13 cellular contexts compared by ENCODE assay signal in genomic region chr1:160639652-160640051, GRCh38. TPM values are rescaled to one million over a fixed set of nuclear protein-coding genes. Genes with fewer than 3 reads are reported as not detected.
DNase-seq lines count a peak whose midpoint lies in the region; ATAC-seq and TF ChIP-seq lines count a peak whose summit lies in the region.
"Had no signal": no experiment of that assay in that cellular context is flagged by ENCODE, and none has a peak within 500 bp of the region (broad histone marks: within the 10 kb centered on the region; RNA-seq: fewer than 3 reads in every experiment).

No MANE protein-coding gene starts in this region.

- H3K36me3 ChIP-seq in ovary (no peaks in the 10 kb centered on the region), psoas muscle (ENCODE audit: insufficient read depth in 1 of 2, low read depth in 1 of 2) (no peaks in the 10 kb centered on the region)
- H3K36me3 ChIP-seq: pancreas, tibial artery, WERI-Rb-1 had no signal

- H3K27me3 ChIP-seq in ovary = no peaks in the 10 kb centered on the region
- H3K27me3 ChIP-seq in psoas muscle (ENCODE audit: insufficient read depth in 3 of 3, low read length in 2 of 3) = no peaks in the 10 kb centered on the region
- H3K27me3 ChIP-seq: pancreas, tibial artery had no signal

- H3K4me3 ChIP-seq in ovary (no peak overlapping the region), psoas muscle (no peak overlapping the region)
- H3K4me3 ChIP-seq: pancreas, tibial artery had no signal

- H3K36me3 Mint-ChIP-seq in activated CD4-positive, alpha-beta T cell treated with anti-CD3 and anti-CD28 coated beads for 36 hours (ENCODE audit: low read depth) = peaks cover 88% of the 10 kb centered on the region
- peaks cover 85% of the 10 kb centered on the region for H3K36me3 Mint-ChIP-seq in activated naive CD8-positive, alpha-beta T cell treated with anti-CD3 and anti-CD28 coated beads, Interleukin-2, amount 50 U/mL, for 24 hours (ENCODE audit: low read depth)
- peaks cover 0 to 19% (median 6%) of the 10 kb centered on the region in 3 donors for H3K36me3 Mint-ChIP-seq in naive thymus-derived CD8-positive, alpha-beta T cell
- H3K36me3 Mint-ChIP-seq in WTC11 = no peaks in the 10 kb centered on the region

- TF ChIP-seq EP300 in ovary (IDR thresholded peaks at IDR 0.05) = no peak

- POLR2A ChIA-PET in activated CD4-positive, alpha-beta T cell treated with anti-CD3 and anti-CD28 coated beads for 36 hours (lab: Charles Lee) = interaction anchor here (0.6 to 1.9 kb wide), 6 partner anchors 10 to 68 kb away, joined by 3 to 21 read pairs (median 6); no protein-coding TSS in a partner anchor
- POLR2A ChIA-PET in naive thymus-derived CD8-positive, alpha-beta T cell (lab: Charles Lee) = interaction anchor here (0.6 to 2.2 kb wide), 10 partner anchors 10 to 458 kb away, joined by 3 to 8 read pairs (median 4); partner anchors contain the start of gene CD48
- POLR2A ChIA-PET in WTC11 (lab: Charles Lee) = no interaction called here

- DNase-seq in activated CD4-positive, alpha-beta T cell treated with anti-CD3 and anti-CD28 coated beads for 36 hours = peak; percentile 38
- DNase-seq in activated CD4-positive, alpha-beta T cell treated with anti-CD3 and anti-CD28 coated beads, Interleukin-2, amount 50 U/mL, for 1 hour = no peak
- DNase-seq in HT1080 (ENCODE audit: low read depth) (peak; percentile 20), ovary (no peak), WTC11 (ENCODE audit: low spot score) (no peak), psoas muscle (no peak)
- DNase-seq in activated naive CD8-positive, alpha-beta T cell treated with anti-CD3 and anti-CD28 coated beads, Interleukin-2, amount 50 U/mL, for 24 hours = peak; percentile 44
- no peak for DNase-seq in naive thymus-derived CD8-positive, alpha-beta T cell
- DNase-seq: NCI-H1436 treated with DMSO at 0.1 percent for 48 hours; pancreas; stimulated activated CD4-positive, alpha-beta T cell treated with anti-CD3 and anti-CD28 coated beads, Interleukin-4, amount 100 ng/mL, for 4 hours; tibial artery; WERI-Rb-1 had no signal

- no peak for TF ChIP-seq CTCF in ovary (IDR thresholded peaks at IDR 0.05)
- no peak for TF ChIP-seq CTCF in WTC11 (IDR thresholded peaks at IDR 0.05)
- TF ChIP-seq CTCF in psoas muscle (IDR thresholded peaks at IDR 0.05) = no peak

- intact Hi-C loops in activated CD4-positive, alpha-beta T cell treated with anti-CD3 and anti-CD28 coated beads for 36 hours (cut with DNase I, micrococcal nuclease) = loop anchor here (1.0 to 5.0 kb wide), 4 partner anchors 16 to 1627 kb away; partner anchors contain the start of gene LY9 (in 1 of the 2)
- intact Hi-C loops in ovary (cut with DNase I) = no loop called here
- intact Hi-C loops in psoas muscle (cut with DNase I) = no loop called here

- peaks cover 84% of the 10 kb centered on the region for H3K4me1 Mint-ChIP-seq in activated CD4-positive, alpha-beta T cell treated with anti-CD3 and anti-CD28 coated beads for 36 hours
- peaks cover 89% of the 10 kb centered on the region for H3K4me1 Mint-ChIP-seq in activated naive CD8-positive, alpha-beta T cell treated with anti-CD3 and anti-CD28 coated beads, Interleukin-2, amount 50 U/mL, for 24 hours
- H3K4me1 Mint-ChIP-seq in naive thymus-derived CD8-positive, alpha-beta T cell = peaks cover 43 to 97% (median 88%) of the 10 kb centered on the region in 4 donors
- peaks cover 23% of the 10 kb centered on the region for H3K4me1 Mint-ChIP-seq in WTC11

- CTCF ChIA-PET in activated CD4-positive, alpha-beta T cell treated with anti-CD3 and anti-CD28 coated beads for 36 hours (lab: Charles Lee) = interaction anchor here (0.5 to 2.1 kb wide), 13 partner anchors 12 to 551 kb away, joined by 3 to 16 read pairs (median 3); partner anchors contain the start of gene LY9
- CTCF ChIA-PET in WTC11 (lab: Charles Lee) = no interaction called here

- no peak for TF ChIP-seq POLR2A in ovary (IDR thresholded peaks at IDR 0.05)

- H3K9me3 ChIP-seq in ovary = no peaks in the 10 kb centered on the region
- no peaks in the 10 kb centered on the region for H3K9me3 ChIP-seq in psoas muscle
- H3K9me3 ChIP-seq: pancreas, tibial artery had no signal

- H3K4me1 ChIP-seq in ovary (ENCODE audit: insufficient read depth) (no peaks in the 10 kb centered on the region), psoas muscle (no peaks in the 10 kb centered on the region)
- H3K4me1 ChIP-seq: tibial artery had no signal

- peak overlapping the region; percentile 95 for H3K27ac Mint-ChIP-seq in activated CD4-positive, alpha-beta T cell treated with anti-CD3 and anti-CD28 coated beads for 36 hours
- peak overlapping the region; percentile 95 for H3K27ac Mint-ChIP-seq in activated naive CD8-positive, alpha-beta T cell treated with anti-CD3 and anti-CD28 coated beads, Interleukin-2, amount 50 U/mL, for 24 hours
- H3K27ac Mint-ChIP-seq in naive thymus-derived CD8-positive, alpha-beta T cell = peak overlapping the region; percentile 89 to 98 (median 94)
- H3K27ac Mint-ChIP-seq in WTC11 = no peak overlapping the region

- WGBS in ovary, 3 donors = 16 to 39% (median 37%) methylated on average over 3 of the region's 3 CpGs
- WGBS in psoas muscle, 3 donors = 27 to 40% (median 33%) methylated on average over 3 of the region's 3 CpGs

- no peaks in the 10 kb centered on the region for H3K9me3 Mint-ChIP-seq in activated CD4-positive, alpha-beta T cell treated with anti-CD3 and anti-CD28 coated beads for 36 hours (ENCODE audit: low read depth)
- no peaks in the 10 kb centered on the region for H3K9me3 Mint-ChIP-seq in activated naive CD8-positive, alpha-beta T cell treated with anti-CD3 and anti-CD28 coated beads, Interleukin-2, amount 50 U/mL, for 24 hours
- H3K9me3 Mint-ChIP-seq in naive thymus-derived CD8-positive, alpha-beta T cell = no peaks in the 10 kb centered on the region
- no peaks in the 10 kb centered on the region for H3K9me3 Mint-ChIP-seq in WTC11

- H3K4me3 Mint-ChIP-seq in activated CD4-positive, alpha-beta T cell treated with anti-CD3 and anti-CD28 coated beads for 36 hours = peak overlapping the region; percentile 67
- peak overlapping the region; percentile 77 for H3K4me3 Mint-ChIP-seq in activated naive CD8-positive, alpha-beta T cell treated with anti-CD3 and anti-CD28 coated beads, Interleukin-2, amount 50 U/mL, for 24 hours
- H3K4me3 Mint-ChIP-seq in naive thymus-derived CD8-positive, alpha-beta T cell = peak overlapping the region; percentile 21 to 82 (median 76)
- no peak overlapping the region for H3K4me3 Mint-ChIP-seq in WTC11

- H3K27ac ChIP-seq in ovary = no peak overlapping the region
- H3K27ac ChIP-seq in psoas muscle = no peak overlapping the region
- H3K27ac ChIP-seq: pancreas, tibial artery, WERI-Rb-1 had no signal

- no peaks in the 10 kb centered on the region for H3K27me3 Mint-ChIP-seq in activated CD4-positive, alpha-beta T cell treated with anti-CD3 and anti-CD28 coated beads for 36 hours
- no peaks in the 10 kb centered on the region for H3K27me3 Mint-ChIP-seq in activated naive CD8-positive, alpha-beta T cell treated with anti-CD3 and anti-CD28 coated beads, Interleukin-2, amount 50 U/mL, for 24 hours
- H3K27me3 Mint-ChIP-seq in naive thymus-derived CD8-positive, alpha-beta T cell = no peaks in the 10 kb centered on the region
- H3K27me3 Mint-ChIP-seq in WTC11 (ENCODE audit: low read depth) = peaks cover 19% of the 10 kb centered on the region

- no peak for ATAC-seq in activated CD4-positive, alpha-beta T cell treated with anti-CD3 and anti-CD28 coated beads for 36 hours
- ATAC-seq in activated naive CD8-positive, alpha-beta T cell treated with anti-CD3 and anti-CD28 coated beads, Interleukin-2, amount 50 U/mL, for 24 hours = no peak
- no peak for ATAC-seq in naive thymus-derived CD8-positive, alpha-beta T cell
- ATAC-seq in WTC11 (no peak), psoas muscle (no peak)

TF ChIP-seq in WTC11, 78 proteins besides CTCF, POLR2A, EP300 and RAD21 (continues in another document):
- TF ChIP-seq GABPB1 (CRISPR knock-in tag; IDR thresholded peaks at IDR 0.05) (no peak), FOXP1 (CRISPR knock-in tag; IDR thresholded peaks at IDR 0.05; ENCODE audit: borderline replicate concordance) (no peak), ZNF219 (CRISPR knock-in tag; IDR thresholded peaks at IDR 0.05; ENCODE audit: borderline replicate concordance) (no peak), TEAD4 (CRISPR knock-in tag; IDR thresholded peaks at IDR 0.05) (no peak)
- TF ChIP-seq, protein P1, sequence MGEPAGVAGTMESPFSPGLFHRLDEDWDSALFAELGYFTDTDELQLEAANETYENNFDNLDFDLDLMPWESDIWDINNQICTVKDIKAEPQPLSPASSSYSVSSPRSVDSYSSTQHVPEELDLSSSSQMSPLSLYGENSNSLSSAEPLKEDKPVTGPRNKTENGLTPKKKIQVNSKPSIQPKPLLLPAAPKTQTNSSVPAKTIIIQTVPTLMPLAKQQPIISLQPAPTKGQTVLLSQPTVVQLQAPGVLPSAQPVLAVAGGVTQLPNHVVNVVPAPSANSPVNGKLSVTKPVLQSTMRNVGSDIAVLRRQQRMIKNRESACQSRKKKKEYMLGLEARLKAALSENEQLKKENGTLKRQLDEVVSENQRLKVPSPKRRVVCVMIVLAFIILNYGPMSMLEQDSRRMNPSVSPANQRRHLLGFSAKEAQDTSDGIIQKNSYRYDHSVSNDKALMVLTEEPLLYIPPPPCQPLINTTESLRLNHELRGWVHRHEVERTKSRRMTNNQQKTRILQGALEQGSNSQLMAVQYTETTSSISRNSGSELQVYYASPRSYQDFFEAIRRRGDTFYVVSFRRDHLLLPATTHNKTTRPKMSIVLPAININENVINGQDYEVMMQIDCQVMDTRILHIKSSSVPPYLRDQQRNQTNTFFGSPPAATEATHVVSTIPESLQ (CRISPR knock-in tag; IDR thresholded peaks at IDR 0.05) = no peak

RNA-seq across cellular contexts. Expression of gene SLAMF1, which starts 7.2 kb away (rescaled TPM):
- total RNA-seq in activated CD4-positive, alpha-beta T cell treated with anti-CD3 and anti-CD28 coated beads for 36 hours = 100 to 1,000 TPM; 103 to 108 TPM
- 0.03 TPM in 1 of 2 replicates, not detected in the other for total RNA-seq in HT1080 (2014; rRNA removed; shearing (Covaris generic))
- polyA plus RNA-seq in HT1080 (2015; cell fraction: cytosol; rRNA removed) = not detected in 2 replicates
- polyA plus RNA-seq in HT1080 (2015; cell fraction: nucleus; rRNA removed) = not detected in 2 replicates
- total RNA-seq in naive thymus-derived CD8-positive, alpha-beta T cell = 10 to 100 TPM in 1 of 2 experiments, 1 to 10 TPM in 1; 9.8 to 11.1 TPM
- 1 to 10 TPM; 1.7 to 3.9 (median 3.7) TPM for polyA plus RNA-seq in naive thymus-derived CD8-positive, alpha-beta T cell
- total RNA-seq in ovary = under 1 TPM in 4 of 7 donors, not detected in 3; 0.15 to 0.57 (median 0.27) TPM
- polyA plus RNA-seq in ovary = under 1 TPM; 0.18 to 0.68 TPM
- total RNA-seq in WTC11 (2021) = 0.11 to 0.15 TPM (median 0.11 TPM) in 3 replicates
- total RNA-seq in psoas muscle = under 1 TPM; 0.06 to 0.27 (median 0.10) TPM
- under 1 TPM; 0.03 to 0.30 (median 0.04) TPM for polyA plus RNA-seq in psoas muscle

Comparison
In these comparisons a context has a peak if more than half of its experiments do, and no peak if none do; other contexts are left out.
1. DNase-seq: peak in activated CD4-positive, alpha-beta T cell treated with anti-CD3 and anti-CD28 coated beads for 36 hours (single experiment), HT1080 (single experiment) and activated naive CD8-positive, alpha-beta T cell treated with anti-CD3 and anti-CD28 coated beads, Interleukin-2, amount 50 U/mL, for 24 hours (single experiment); none in activated CD4-positive, alpha-beta T cell treated with anti-CD3 and anti-CD28 coated beads, Interleukin-2, amount 50 U/mL, for 1 hour (single experiment), naive thymus-derived CD8-positive, alpha-beta T cell (0 of 10), ovary (0 of 5), WTC11 (single experiment) and psoas muscle (0 of 2).
2. RNA of gene SLAMF1, which starts 7.2 kb away (total RNA-seq): 103 to 108 TPM in activated CD4-positive, alpha-beta T cell treated with anti-CD3 and anti-CD28 coated beads for 36 hours; 9.8 to 11.1 TPM in naive thymus-derived CD8-positive, alpha-beta T cell, 0.11 to 0.15 TPM in WTC11, 0.15 to 0.57 TPM in ovary, 0.06 to 0.27 TPM in psoas muscle and 0.03 TPM in HT1080; every median in the first group is over 4 times any median in the second.
3. intact Hi-C loops: an anchor here in activated CD4-positive, alpha-beta T cell treated with anti-CD3 and anti-CD28 coated beads for 36 hours (1.0 to 5.0 kb wide); none called in ovary and psoas muscle.